9 cellular contexts compared by ENCODE assay signal in genomic region chr10:97849101-97849490, GRCh38. TPM values are rescaled to one million over a fixed set of nuclear protein-coding genes. Genes with fewer than 3 reads are reported as not detected.
DNase-seq lines count a peak whose midpoint lies in the region; ATAC-seq, FAIRE-seq and TF ChIP-seq lines count a peak whose summit lies in the region.
"Had no signal": no experiment of that assay in that cellular context is flagged by ENCODE, and none has a peak within 500 bp of the region (broad histone marks: within the 10 kb centered on the region; RNA-seq: fewer than 3 reads in every experiment).

No MANE protein-coding gene starts in this region.

- intact Hi-C loops in HepG2 (cut with micrococcal nuclease; ENCODE audit: unreplicated experiment): no loop called here

- H3K27ac ChIP-seq in OCI-LY3 (ENCODE audit: low read length) (no peak overlapping the region), HepG2 (ENCODE audit: extremely low read length, insufficient read depth, low read length) (no peak overlapping the region)
- H3K27ac ChIP-seq: neutrophil had no signal

- H3K27ac Mint-ChIP-seq in activated CD4-positive, alpha-beta T cell treated with anti-CD3 and anti-CD28 coated beads, Interleukin-2, amount 10 ng/mL, durations not matched to agents 7 days and 5 days: peak overlapping the region; percentile 85
- H3K27ac Mint-ChIP-seq in stimulated activated naive CD8-positive, alpha-beta T cell treated with anti-CD3 and anti-CD28 coated beads, Interleukin-15, amount 100 ng/mL, for 72 hours: no peak overlapping the region

- H3K4me3 Mint-ChIP-seq in activated CD4-positive, alpha-beta T cell treated with anti-CD3 and anti-CD28 coated beads, Interleukin-2, amount 10 ng/mL, durations not matched to agents 7 days and 5 days: peak overlapping the region; percentile 83
- H3K4me3 Mint-ChIP-seq in stimulated activated naive CD8-positive, alpha-beta T cell treated with anti-CD3 and anti-CD28 coated beads, Interleukin-15, amount 100 ng/mL, for 72 hours: peak overlapping the region; percentile 80 to 84

- ATAC-seq in stimulated activated naive CD8-positive, alpha-beta T cell treated with anti-CD3 and anti-CD28 coated beads, Interleukin-15, amount 100 ng/mL, for 72 hours: no peak
- ATAC-seq in GM21528 (IDR thresholded peaks at IDR 0.05; ENCODE audit: low FRiP score, unreplicated experiment) (no peak), HepG2 (no peak; the same call in 2 of the 3 replicates)

- H3K9me3 Mint-ChIP-seq in activated CD4-positive, alpha-beta T cell treated with anti-CD3 and anti-CD28 coated beads, Interleukin-2, amount 10 ng/mL, durations not matched to agents 7 days and 5 days: no peaks in the 10 kb centered on the region
- H3K9me3 Mint-ChIP-seq in stimulated activated naive CD8-positive, alpha-beta T cell treated with anti-CD3 and anti-CD28 coated beads, Interleukin-15, amount 100 ng/mL, for 72 hours: no peaks in the 10 kb centered on the region

- no peak for FAIRE-seq in HepG2 (lab: Jason Lieb, UNC)

- no peak for DNase-seq in activated CD4-positive, alpha-beta T cell treated with anti-CD3 and anti-CD28 coated beads, Interleukin-2, amount 10 ng/mL, durations not matched to agents 7 days and 5 days
- no peak for DNase-seq in activated CD4-positive, alpha-beta T cell treated with anti-CD3 and anti-CD28 coated beads for 1 hour
- DNase-seq in epithelial cell of proximal tubule (ENCODE audit: low read depth) (no peak), HepG2 (ENCODE audit: low spot score) (no peak), NK-92 (lab: John Stamatoyannopoulos, UW; ENCODE audit: unreplicated experiment) (no peak)
- no peak for DNase-seq in stimulated activated naive CD8-positive, alpha-beta T cell treated with anti-CD3 and anti-CD28 coated beads, Interleukin-15, amount 100 ng/mL, for 72 hours

- no peak for TF ChIP-seq CTCF in OCI-LY3 (IDR thresholded peaks at IDR 0.05; ENCODE audit: low read depth, low read length)
- TF ChIP-seq CTCF in epithelial cell of proximal tubule (conservative IDR thresholded peaks at IDR 0.05; ENCODE audit: low read depth, low read length): no peak
- TF ChIP-seq CTCF in HepG2 (CRISPR knock-in tag; IDR thresholded peaks at IDR 0.05): no peak

- H3K79me2 ChIP-seq in OCI-LY3 (ENCODE audit: low read length) (no peaks in the 10 kb centered on the region), HepG2 (ENCODE audit: insufficient read depth, low read length) (no peaks in the 10 kb centered on the region)

- H4K20me1 ChIP-seq in OCI-LY3 (ENCODE audit: insufficient read depth, low read length) (no peaks in the 10 kb centered on the region), HepG2 (ENCODE audit: insufficient read depth, low read length) (0 out of 2 replicates have a peak, but pooled peaks cover 3% of the 10 kb centered on the region)

- H3K4me3 ChIP-seq in OCI-LY3 (ENCODE audit: low read length) (peak overlapping the region; percentile 84), epithelial cell of proximal tubule (ENCODE audit: low read depth, low read length) (peak overlapping the region; percentile 63), HepG2 (replicated peaks in 1 of 3; ENCODE audit: insufficient read depth in 1 of 3, low read depth in 2 of 3, low read length in 3 of 3) (no peak overlapping the region)

- peaks cover 12% of the 10 kb centered on the region for H3K36me3 Mint-ChIP-seq in activated CD4-positive, alpha-beta T cell treated with anti-CD3 and anti-CD28 coated beads, Interleukin-2, amount 10 ng/mL, durations not matched to agents 7 days and 5 days (ENCODE audit: low read depth)

- CTCF ChIA-PET in activated CD4-positive, alpha-beta T cell treated with anti-CD3 and anti-CD28 coated beads, Interleukin-2, amount 10 ng/mL, durations not matched to agents 7 days and 5 days (lab: Charles Lee): interaction anchor here (0.6 to 1.4 kb wide), 2 partner anchors 21 to 54 kb away, joined by 3 to 4 read pairs; no protein-coding TSS in a partner anchor
- CTCF ChIA-PET in HepG2 (lab: Yijun Ruan, JAX; ENCODE audit: low intra/inter-chr PET ratio, low total read pairs): no interaction called here

- TF ChIP-seq POLR2A in HepG2 (IDR thresholded peaks at IDR 0.05; ENCODE audit: insufficient read depth in 1 of 2, low read depth in 2 of 2, low read length in 2 of 2): no peak

- no peaks in the 10 kb centered on the region for H3K27me3 Mint-ChIP-seq in activated CD4-positive, alpha-beta T cell treated with anti-CD3 and anti-CD28 coated beads, Interleukin-2, amount 10 ng/mL, durations not matched to agents 7 days and 5 days
- H3K27me3 Mint-ChIP-seq in stimulated activated naive CD8-positive, alpha-beta T cell treated with anti-CD3 and anti-CD28 coated beads, Interleukin-15, amount 100 ng/mL, for 72 hours: no peaks in the 10 kb centered on the region

- in situ Hi-C loops in HepG2 (cut with HindIII; ENCODE audit: extremely low pct_ligation_motif_present, low pct_unique_long_range_greater_than_20kb): no loop called here

- peak overlapping the region; percentile 81 for H2AFZ ChIP-seq in OCI-LY3 (ENCODE audit: low read depth, low read length)
- H2AFZ ChIP-seq in HepG2 (ENCODE audit: low read length): no peak overlapping the region

- no peak for TF ChIP-seq EP300 in HepG2 (IDR thresholded peaks at IDR 0.05; ENCODE audit: low read depth in 2 of 2, low read length in 2 of 2)
- no peak for TF ChIP-seq EP300 in HepG2 (CRISPR knock-in tag; IDR thresholded peaks at IDR 0.05; ENCODE audit: borderline replicate concordance)

- no peaks in the 10 kb centered on the region for H3K36me3 ChIP-seq in OCI-LY3 (replicated peaks; ENCODE audit: low read depth, low read length)
- no peaks in the 10 kb centered on the region for H3K36me3 ChIP-seq in HepG2 (replicated peaks in 1 of 2; ENCODE audit: control insufficient read depth in 1 of 2, insufficient read depth in 2 of 2, low read length in 2 of 2)
- H3K36me3 ChIP-seq: neutrophil had no signal

- H3K9ac ChIP-seq in OCI-LY3 (ENCODE audit: low read length) (peak overlapping the region; percentile 38), HepG2 (ENCODE audit: insufficient read depth, low read depth, low read length) (no peak overlapping the region)

- no peak for TF ChIP-seq RAD21 in HepG2 (CRISPR knock-in tag; IDR thresholded peaks at IDR 0.05)

- 16% methylated on average over 8 of the region's 8 CpGs for WGBS in HepG2 (ENCODE audit: low lambda C conversion rate)

- no peaks in the 10 kb centered on the region for H3K9me3 ChIP-seq in OCI-LY3 (ENCODE audit: insufficient read depth, low read length)
- H3K9me3 ChIP-seq in HepG2 (ENCODE audit: low read length): no peaks in the 10 kb centered on the region
- H3K9me3 ChIP-seq: neutrophil had no signal

- BruUV-seq in HepG2 (replicated peaks; lab: Mats Ljungman, UMichigan): no TSS peak

- POLR2A ChIA-PET in activated CD4-positive, alpha-beta T cell treated with anti-CD3 and anti-CD28 coated beads, Interleukin-2, amount 10 ng/mL, durations not matched to agents 7 days and 5 days (lab: Charles Lee): interaction anchor here (0.5 kb wide), 1 partner anchor 520 kb away, joined by 3 read pairs; no protein-coding TSS in a partner anchor
- POLR2A ChIA-PET in HepG2 (lab: Yijun Ruan, JAX): no interaction called here

- peaks cover 41% of the 10 kb centered on the region for H3K4me1 Mint-ChIP-seq in activated CD4-positive, alpha-beta T cell treated with anti-CD3 and anti-CD28 coated beads, Interleukin-2, amount 10 ng/mL, durations not matched to agents 7 days and 5 days
- peaks cover 40% of the 10 kb centered on the region for H3K4me1 Mint-ChIP-seq in stimulated activated naive CD8-positive, alpha-beta T cell treated with anti-CD3 and anti-CD28 coated beads, Interleukin-15, amount 100 ng/mL, for 72 hours

- no peaks in the 10 kb centered on the region for H3K4me1 ChIP-seq in OCI-LY3 (ENCODE audit: low read length)
- no peaks in the 10 kb centered on the region for H3K4me1 ChIP-seq in HepG2 (ENCODE audit: insufficient read depth, low read length)

- no peaks in the 10 kb centered on the region for H3K27me3 ChIP-seq in OCI-LY3 (ENCODE audit: low read depth, low read length)
- H3K27me3 ChIP-seq in HepG2 (ENCODE audit: control insufficient read depth in 1 of 2, insufficient read depth in 2 of 2, low read length in 2 of 2): peaks cover 0 to 26% of the 10 kb centered on the region in 2 experiments; a peak in 3 of 5 replicates

- H3K4me2 ChIP-seq in OCI-LY3 (ENCODE audit: low read length): peak overlapping the region; percentile 70
- no peak overlapping the region for H3K4me2 ChIP-seq in HepG2 (ENCODE audit: low read depth, low read length)

TF ChIP-seq in HepG2, 621 proteins besides CTCF, POLR2A, EP300 and RAD21 (continues in another document):
- TF ChIP-seq ATF7 (IDR thresholded peaks at IDR 0.05): no peak
- no peak for TF ChIP-seq ATF7 (CRISPR knock-in tag; IDR thresholded peaks at IDR 0.05)

RNA-seq across cellular contexts. Expression of gene GOLGA7B, which starts 0.5 kb away (rescaled TPM):
- total RNA-seq in activated CD4-positive, alpha-beta T cell treated with anti-CD3 and anti-CD28 coated beads, Interleukin-2, amount 10 ng/mL, durations not matched to agents 7 days and 5 days: 10 to 100 TPM; 12.2 to 12.6 TPM
- total RNA-seq in epithelial cell of proximal tubule: 0.12 and 0.43 TPM in 2 replicates
- total RNA-seq in HepG2 (2016; rRNA removed; fragmentation: Illumina TruSeq; extraction: Trizol): not detected in 2 replicates
- not detected in 2 replicates for total RNA-seq in HepG2 (2016; cell fraction: cytosol; rRNA removed; fragmentation: Illumina TruSeq; extraction: Trizol; ENCODE audit: low read depth)
- not detected in 2 replicates for total RNA-seq in HepG2 (2016; cell fraction: insoluble cytoplasmic fraction; rRNA removed; fragmentation: Illumina TruSeq; extraction: Trizol)
- not detected in 2 replicates for total RNA-seq in HepG2 (2016; cell fraction: membrane; rRNA removed; fragmentation: Illumina TruSeq; extraction: Trizol)
- not detected in 2 replicates for total RNA-seq in HepG2 (2016; cell fraction: nucleus; rRNA removed; fragmentation: Illumina TruSeq; extraction: Trizol)
- polyA plus RNA-seq in HepG2 (2011; rRNA removed): not detected in 2 replicates
- 0.01 TPM in 2 replicates for polyA plus RNA-seq in HepG2 (2011; cell fraction: cytosol; rRNA removed)
- polyA plus RNA-seq in HepG2 (2011; cell fraction: nucleus; rRNA removed): 0.05 and 0.07 TPM in 2 replicates
- polyA plus RNA-seq in HepG2 (2012): 0.11 TPM in 1 of 2 replicates, not detected in the other
- polyA plus RNA-seq in HepG2 (2016; cell fraction: cytosol; fragmentation: Illumina TruSeq; extraction: Trizol; ENCODE audit: low read depth): not detected in 2 replicates
- not detected in 2 replicates for polyA plus RNA-seq in HepG2 (2016; cell fraction: insoluble cytoplasmic fraction; fragmentation: Illumina TruSeq; extraction: Trizol; ENCODE audit: low read depth)
- not detected in 2 replicates for polyA plus RNA-seq in HepG2 (2016; cell fraction: membrane; fragmentation: Illumina TruSeq; extraction: Trizol; ENCODE audit: low read depth)
- polyA plus RNA-seq in HepG2 (2016; cell fraction: nucleus; fragmentation: Illumina TruSeq; extraction: Trizol; ENCODE audit: insufficient read depth, low read depth): not detected in 2 replicates
- not detected in 2 replicates for polyA minus RNA-seq in HepG2 (2011; rRNA and poly(A)+ RNA removed; ENCODE audit: low replicate concordance)
- not detected in 2 replicates for polyA minus RNA-seq in HepG2 (2011; cell fraction: cytosol; rRNA and poly(A)+ RNA removed)
- polyA minus RNA-seq in HepG2 (2011; cell fraction: nucleus; rRNA and poly(A)+ RNA removed): not detected in 2 replicates

Comparison
In these comparisons a context has a peak if more than half of its experiments do, and no peak if none do; other contexts are left out.
1. H3K4me3 ChIP-seq: peak in OCI-LY3 (single experiment) and epithelial cell of proximal tubule (single experiment); none in HepG2 (0 of 3).